8 cellular contexts compared by ENCODE assay signal in genomic region chr22:47567741-47568140, GRCh38.
"Had no signal": no experiment of that assay in that cellular context is flagged by ENCODE, and none has a peak within 500 bp of the region (broad histone marks: within the 10 kb centered on the region; RNA-seq: fewer than 3 reads in every experiment).

No MANE protein-coding gene starts in this region.

- DNase-seq: H7, HFFc6, KBM-7 had no signal

- H3K36me3 ChIP-seq: HAP-1 had no signal

- H3K4me1 ChIP-seq: HAP-1 had no signal

- H3K4me3 ChIP-seq: GM23338, HAP-1 had no signal

- H3K27ac ChIP-seq: HL-60 had no signal

- H3K9me3 ChIP-seq: HAP-1 had no signal

- ATAC-seq: GM23338, HCT116, HepG2 had no signal
